1 cellular context compared by ENCODE assay signal in genomic region chr3:146589899-146590508, GRCh38.
TF ChIP-seq lines count a peak whose summit lies in the region.

No MANE protein-coding gene starts in this region.

TF ChIP-seq in IMR-90, 13 proteins besides CTCF, POLR2A, EP300 and RAD21 (continued from another document):
- peak; percentile 52; the same call in 1 of the 2 replicates for TF ChIP-seq SMC3 (IDR thresholded peaks at IDR 0.05; ENCODE audit: low read depth, low read length)
